In the genomic region with DNA sequence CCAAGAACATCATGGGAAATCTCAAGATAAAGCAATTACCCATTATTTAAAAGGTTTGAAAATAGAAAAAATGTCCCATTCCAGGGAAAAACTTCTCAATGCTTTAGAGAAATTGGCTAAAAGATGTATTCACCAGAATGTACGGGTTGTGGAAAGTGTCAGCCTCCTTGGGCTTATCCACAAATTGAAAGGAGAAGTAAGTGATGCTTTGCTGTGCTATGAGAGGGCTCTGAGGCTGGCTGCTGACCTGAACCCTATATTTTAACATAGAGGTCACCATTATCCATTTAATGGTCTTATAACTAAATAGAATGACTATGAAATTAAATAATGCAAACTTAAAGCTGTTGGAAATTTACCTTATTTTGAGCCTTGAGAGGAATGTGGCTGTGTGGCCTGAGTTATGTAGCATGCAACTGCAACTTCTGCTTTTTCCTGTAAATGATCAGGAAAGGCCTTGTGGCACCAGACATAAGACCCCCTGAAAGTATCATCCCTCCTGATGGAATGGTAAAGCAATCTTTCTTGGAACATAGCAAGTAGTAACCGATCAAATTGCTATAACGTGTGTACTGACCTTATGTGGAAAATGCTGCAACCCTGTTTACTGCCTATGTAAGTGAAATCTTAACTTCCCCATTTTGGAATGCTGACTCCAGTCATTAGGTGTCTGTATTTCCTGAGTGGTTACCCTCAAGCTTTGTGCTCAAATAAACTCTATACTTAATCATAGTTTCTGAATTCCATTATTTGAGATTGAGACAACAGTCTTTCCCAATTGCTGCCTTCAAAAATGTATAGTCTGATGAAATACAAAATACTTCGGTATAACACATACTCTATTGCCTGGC, we compare ENCODE assay signal across 20 cellular contexts. TPM values are rescaled to one million over a fixed set of nuclear protein-coding genes. Genes with fewer than 3 reads are reported as not detected.
DNase-seq lines count a peak whose midpoint lies in the region; ATAC-seq and TF ChIP-seq lines count a peak whose summit lies in the region.
"Had no signal": no experiment of that assay in that cellular context is flagged by ENCODE, and none has a peak within 500 bp of the region (broad histone marks: within the 10 kb centered on the region; RNA-seq: fewer than 3 reads in every experiment).

No MANE protein-coding gene starts in this region.

- CTCF ChIA-PET in Panc1 (lab: Charles Lee): no interaction called here

- ATAC-seq in Right ventricle myocardium superior (ENCODE audit: poor library complexity) (peak; percentile 70), Panc1 (no peak), left ventricle myocardium superior (peak; percentile 62), upper lobe of right lung (peak; percentile 86)

- H3K27ac ChIP-seq in left ventricle myocardium inferior (replicated peaks): no peak overlapping the region
- peak overlapping the region; percentile 46; the same call in 1 of the 2 replicates for H3K27ac ChIP-seq in Panc1 (ENCODE audit: low read length)
- no peak overlapping the region for H3K27ac ChIP-seq in upper lobe of right lung

- POLR2A ChIA-PET in Panc1 (lab: Charles Lee): no interaction called here

- no peaks in the 10 kb centered on the region for H3K36me3 Mint-ChIP-seq in activated T-helper 1 cell treated with anti-CD3 and anti-CD28 coated beads, Interleukin-12 subunit alpha, Interleukin-12 subunit beta, Interleukin-2, Interleukin-4 antibody, amounts not matched to agents 30 ng/mL and 10 ng/mL and 1 ng/mL, durations not matched to agents 14 hours and 24 hours and 36 hours (ENCODE audit: low read depth)
- H3K36me3 Mint-ChIP-seq: immature natural killer cell had no signal

- H3K36me3 ChIP-seq in left ventricle myocardium inferior (no peaks in the 10 kb centered on the region), Panc1 (ENCODE audit: control insufficient read depth, insufficient read depth, low read length) (no peaks in the 10 kb centered on the region), upper lobe of right lung (no peaks in the 10 kb centered on the region)

- H3K9me3 ChIP-seq in left ventricle myocardium inferior (replicated peaks) (no peaks in the 10 kb centered on the region), Panc1 (ENCODE audit: control insufficient read depth, insufficient read depth, low read depth, low read length) (no peaks in the 10 kb centered on the region), upper lobe of right lung (no peaks in the 10 kb centered on the region)
- H3K9me3 ChIP-seq: Caco-2 had no signal

- H3K4me1 Mint-ChIP-seq in activated T-helper 1 cell treated with anti-CD3 and anti-CD28 coated beads, Interleukin-12 subunit alpha, Interleukin-12 subunit beta, Interleukin-2, Interleukin-4 antibody, amounts not matched to agents 30 ng/mL and 10 ng/mL and 1 ng/mL, durations not matched to agents 14 hours and 24 hours and 36 hours (ENCODE audit: low read depth): no peaks in the 10 kb centered on the region
- H3K4me1 Mint-ChIP-seq: activated CD4-positive, alpha-beta T cell treated with anti-CD3 and anti-CD28 coated beads, Interleukin-2, amount 10 ng/mL, durations not matched to agents 24 days and 14 days; immature natural killer cell had no signal

- H3K4me3 ChIP-seq in left ventricle myocardium inferior: no peak overlapping the region
- no peak overlapping the region for H3K4me3 ChIP-seq in Panc1 (ENCODE audit: low read depth in 2 of 2, low read length in 2 of 2)
- no peak overlapping the region for H3K4me3 ChIP-seq in upper lobe of right lung

- DNase-seq in Right ventricle myocardium superior (no peak), left ventricle myocardium inferior (no peak), Panc1 (ENCODE audit: low read depth, low spot score) (no peak), left ventricle myocardium superior (no peak), upper lobe of right lung (no peak), GM19238 (ENCODE audit: insufficient read length, low spot score) (no peak), NCI-H2029 (lab: John Stamatoyannopoulos, UW) (no peak)
- DNase-seq in activated T-helper 1 cell treated with anti-CD3 and anti-CD28 coated beads, Interleukin-12 subunit alpha, Interleukin-12 subunit beta, Interleukin-2, Interleukin-4 antibody, amounts not matched to agents 30 ng/mL and 10 ng/mL and 1 ng/mL, durations not matched to agents 14 hours and 24 hours and 36 hours (ENCODE audit: low spot score): no peak
- DNase-seq: activated CD4-positive, alpha-beta T cell treated with anti-CD3 and anti-CD28 coated beads, Interleukin-2, amount 10 ng/mL, durations not matched to agents 24 days and 14 days; activated T-cell treated with anti-CD3 and anti-CD28 coated beads for 4 hours; Caco-2; cerebellar nuclear complex; immature natural killer cell; NCI-H2081 treated with DMSO at 0.1 percent for 48 hours; NCI-H69 had no signal

- intact Hi-C loops in Right ventricle myocardium superior (cut with DNase I) (no loop called here), left ventricle myocardium inferior (cut with micrococcal nuclease) (no loop called here), Panc1 (cut with micrococcal nuclease; ENCODE audit: unreplicated experiment) (no loop called here), left ventricle myocardium superior (cut with micrococcal nuclease) (no loop called here), upper lobe of right lung (cut with DNase I) (no loop called here)
- intact Hi-C loops in activated T-helper 1 cell treated with anti-CD3 and anti-CD28 coated beads, Interleukin-12 subunit alpha, Interleukin-12 subunit beta, Interleukin-2, Interleukin-4 antibody, amounts not matched to agents 30 ng/mL and 10 ng/mL and 1 ng/mL, durations not matched to agents 14 hours and 24 hours and 36 hours (cut with micrococcal nuclease): no loop called here

- BruUV-seq in Panc1 (replicated peaks; lab: Mats Ljungman, UMichigan): no TSS peak

- H3K4me1 ChIP-seq in left ventricle myocardium inferior (no peaks in the 10 kb centered on the region), Panc1 (ENCODE audit: control insufficient read depth, insufficient read depth, low read length) (peaks cover 9% of the 10 kb centered on the region), upper lobe of right lung (no peaks in the 10 kb centered on the region)
- H3K4me1 ChIP-seq: Caco-2 had no signal

- no peak overlapping the region for H3K4me3 Mint-ChIP-seq in activated T-helper 1 cell treated with anti-CD3 and anti-CD28 coated beads, Interleukin-12 subunit alpha, Interleukin-12 subunit beta, Interleukin-2, Interleukin-4 antibody, amounts not matched to agents 30 ng/mL and 10 ng/mL and 1 ng/mL, durations not matched to agents 14 hours and 24 hours and 36 hours
- H3K4me3 Mint-ChIP-seq: activated CD4-positive, alpha-beta T cell treated with anti-CD3 and anti-CD28 coated beads, Interleukin-2, amount 10 ng/mL, durations not matched to agents 24 days and 14 days; immature natural killer cell; T-helper 2 cell treated with Interferon-gamma antibody and Interleukin-4, amounts not matched to agents 5 μg/mL and 100 μg/mL, for 36 hours had no signal

- H3K27ac Mint-ChIP-seq in activated T-helper 1 cell treated with anti-CD3 and anti-CD28 coated beads, Interleukin-12 subunit alpha, Interleukin-12 subunit beta, Interleukin-2, Interleukin-4 antibody, amounts not matched to agents 30 ng/mL and 10 ng/mL and 1 ng/mL, durations not matched to agents 14 hours and 24 hours and 36 hours: no peak overlapping the region
- H3K27ac Mint-ChIP-seq: activated CD4-positive, alpha-beta T cell treated with anti-CD3 and anti-CD28 coated beads, Interleukin-2, amount 10 ng/mL, durations not matched to agents 24 days and 14 days; immature natural killer cell; T-helper 2 cell treated with Interferon-gamma antibody and Interleukin-4, amounts not matched to agents 5 μg/mL and 100 μg/mL, for 36 hours had no signal

- H3K27me3 ChIP-seq in left ventricle myocardium inferior (ENCODE audit: low read depth): no peaks in the 10 kb centered on the region
- H3K27me3 ChIP-seq in Panc1 (ENCODE audit: control insufficient read depth, insufficient read depth, low read length): no peaks in the 10 kb centered on the region
- H3K27me3 ChIP-seq in upper lobe of right lung: no peaks in the 10 kb centered on the region

- TF ChIP-seq CTCF in left ventricle myocardium inferior (IDR thresholded peaks at IDR 0.05; ENCODE audit: borderline replicate concordance) (no peak), Panc1 (IDR thresholded peaks at IDR 0.05) (no peak), upper lobe of right lung (IDR thresholded peaks at IDR 0.05) (no peak)

- in situ Hi-C loops in Panc1 (cut with HindIII; ENCODE audit: low pct_unique_long_range_greater_than_20kb, low sequenced_read_pairs): no loop called here

- peaks cover 22% of the 10 kb centered on the region for H3K27me3 Mint-ChIP-seq in activated T-helper 1 cell treated with anti-CD3 and anti-CD28 coated beads, Interleukin-12 subunit alpha, Interleukin-12 subunit beta, Interleukin-2, Interleukin-4 antibody, amounts not matched to agents 30 ng/mL and 10 ng/mL and 1 ng/mL, durations not matched to agents 14 hours and 24 hours and 36 hours (ENCODE audit: insufficient read depth)

- H3K9me3 Mint-ChIP-seq in activated T-helper 1 cell treated with anti-CD3 and anti-CD28 coated beads, Interleukin-12 subunit alpha, Interleukin-12 subunit beta, Interleukin-2, Interleukin-4 antibody, amounts not matched to agents 30 ng/mL and 10 ng/mL and 1 ng/mL, durations not matched to agents 14 hours and 24 hours and 36 hours: no peaks in the 10 kb centered on the region
- H3K9me3 Mint-ChIP-seq: activated CD4-positive, alpha-beta T cell treated with anti-CD3 and anti-CD28 coated beads, Interleukin-2, amount 10 ng/mL, durations not matched to agents 24 days and 14 days; immature natural killer cell; T-helper 2 cell treated with Interferon-gamma antibody and Interleukin-4, amounts not matched to agents 5 μg/mL and 100 μg/mL, for 36 hours had no signal

RNA-seq across cellular contexts. Expression of a gene that starts 6.8 kb away (rescaled TPM):
- total RNA-seq in Right ventricle myocardium superior: not detected
- total RNA-seq in left ventricle myocardium inferior: not detected
- total RNA-seq in Panc1 (2021; ENCODE audit: unreplicated experiment): not detected
- polyA plus RNA-seq in Panc1 (2012; ENCODE audit: insufficient read length): not detected
- not detected for total RNA-seq in left ventricle myocardium superior
- not detected for total RNA-seq in upper lobe of right lung
- not detected in 2 replicates for total RNA-seq in activated T-helper 1 cell treated with anti-CD3 and anti-CD28 coated beads, Interleukin-12 subunit alpha, Interleukin-12 subunit beta, Interleukin-2, Interleukin-4 antibody, amounts not matched to agents 30 ng/mL and 10 ng/mL and 1 ng/mL, durations not matched to agents 14 hours and 24 hours and 36 hours
- total RNA-seq: A172; activated CD4-positive, alpha-beta T cell treated with anti-CD3 and anti-CD28 coated beads, Interleukin-2, amount 10 ng/mL, durations not matched to agents 24 days and 14 days; Caco-2; omental fat pad; RPMI7951 had no signal
- polyA plus RNA-seq: adipose tissue had no signal

RNA-seq across cellular contexts. Expression of a gene that starts 7.7 kb away (rescaled TPM):
- total RNA-seq in Right ventricle myocardium superior (28.1 TPM), left ventricle myocardium inferior (31.0 TPM), Panc1 (2021; ENCODE audit: unreplicated experiment) (43.8 TPM), left ventricle myocardium superior (48.0 TPM), upper lobe of right lung (51.1 TPM)
- polyA plus RNA-seq in Panc1 (2012; ENCODE audit: insufficient read length): 12.1 TPM
- 0.39 and 0.59 TPM in 2 replicates for total RNA-seq in activated T-helper 1 cell treated with anti-CD3 and anti-CD28 coated beads, Interleukin-12 subunit alpha, Interleukin-12 subunit beta, Interleukin-2, Interleukin-4 antibody, amounts not matched to agents 30 ng/mL and 10 ng/mL and 1 ng/mL, durations not matched to agents 14 hours and 24 hours and 36 hours

RNA-seq across cellular contexts. Expression of a gene that starts 29.7 kb away (rescaled TPM):
- 7.1 TPM for total RNA-seq in Right ventricle myocardium superior
- 7.4 TPM for total RNA-seq in left ventricle myocardium inferior
- total RNA-seq in Panc1 (2021; ENCODE audit: unreplicated experiment): 11.1 TPM
- polyA plus RNA-seq in Panc1 (2012; ENCODE audit: insufficient read length): 3.6 TPM
- 8.1 TPM for total RNA-seq in left ventricle myocardium superior
- 24.4 TPM for total RNA-seq in upper lobe of right lung
- total RNA-seq in activated T-helper 1 cell treated with anti-CD3 and anti-CD28 coated beads, Interleukin-12 subunit alpha, Interleukin-12 subunit beta, Interleukin-2, Interleukin-4 antibody, amounts not matched to agents 30 ng/mL and 10 ng/mL and 1 ng/mL, durations not matched to agents 14 hours and 24 hours and 36 hours: 8.7 TPM in 2 replicates

RNA-seq across cellular contexts. Expression of a gene that starts 56.9 kb away (rescaled TPM):
- total RNA-seq in Right ventricle myocardium superior (5.9 TPM), left ventricle myocardium inferior (6.9 TPM), Panc1 (2021; ENCODE audit: unreplicated experiment) (29.8 TPM), left ventricle myocardium superior (8.8 TPM), upper lobe of right lung (78.0 TPM)
- polyA plus RNA-seq in Panc1 (2012; ENCODE audit: insufficient read length): 5.2 TPM
- total RNA-seq in activated T-helper 1 cell treated with anti-CD3 and anti-CD28 coated beads, Interleukin-12 subunit alpha, Interleukin-12 subunit beta, Interleukin-2, Interleukin-4 antibody, amounts not matched to agents 30 ng/mL and 10 ng/mL and 1 ng/mL, durations not matched to agents 14 hours and 24 hours and 36 hours: 0.83 and 0.91 TPM in 2 replicates

Comparison
In these comparisons a context has a peak if more than half of its experiments do, and no peak if none do; other contexts are left out.
1. RNA of a gene that starts 7.7 kb away (total RNA-seq): 51.1 TPM in upper lobe of right lung (single experiment), 48.0 TPM in left ventricle myocardium superior (single experiment), 43.8 TPM in Panc1 (single experiment), 31.0 TPM in left ventricle myocardium inferior (single experiment) and 28.1 TPM in Right ventricle myocardium superior (single experiment); 0.39 to 0.59 TPM in activated T-helper 1 cell treated with anti-CD3 and anti-CD28 coated beads, Interleukin-12 subunit alpha, Interleukin-12 subunit beta, Interleukin-2, Interleukin-4 antibody, amounts not matched to agents 30 ng/mL and 10 ng/mL and 1 ng/mL, durations not matched to agents 14 hours and 24 hours and 36 hours; every median in the first group is over 10 times any median in the second.